Comparison of ENCODE assay signal across 16 cellular contexts in genomic region chr15:68601206-68602197, GRCh38. TPM values are rescaled to one million over a fixed set of nuclear protein-coding genes. Genes with fewer than 3 reads are reported as not detected.
DNase-seq lines count a peak whose midpoint lies in the region; ATAC-seq and TF ChIP-seq lines count a peak whose summit lies in the region.
"Had no signal": no experiment of that assay in that cellular context is flagged by ENCODE, and none has a peak within 500 bp of the region (broad histone marks: within the 10 kb centered on the region; RNA-seq: fewer than 3 reads in every experiment).

No MANE protein-coding gene starts in this region.

- H3K9me3 ChIP-seq in BLaER1 treated with 17β-estradiol and CSF1 and Interleukin-3, amounts not matched to agents 10 nM and 100 nM (replicated peaks in 1 of 11), result peaks cover 5 to 13% (median 8%) of the 10 kb centered on the region in 11 experiments; a peak in 21 of 22 replicates
- H3K9me3 ChIP-seq in T-helper 17 cell (ENCODE audit: control insufficient read depth, low read length, poor library complexity, severe bottlenecking) (no peaks in the 10 kb centered on the region), gastroesophageal sphincter (no peaks in the 10 kb centered on the region), osteoblast (ENCODE audit: low read depth, low read length) (no peaks in the 10 kb centered on the region)

- 75 to 98% methylated on average over 6 to 13 of the region's 23 CpGs for WGBS in gastroesophageal sphincter (ENCODE audit: low coverage in 1 of 2), 2 donors

- peak overlapping the region; percentile 67 to 85 (median 81); a peak in 21 of 22 replicates for H3K4me2 ChIP-seq in BLaER1 treated with 17β-estradiol and CSF1 and Interleukin-3, amounts not matched to agents 10 nM and 100 nM
- H3K4me2 ChIP-seq in osteoblast (ENCODE audit: insufficient read depth, low read length), result no peak overlapping the region

- H3K4me1 Mint-ChIP-seq in T-helper 17 cell, result no peaks in the 10 kb centered on the region
- no peaks in the 10 kb centered on the region for H3K4me1 Mint-ChIP-seq in activated CD4-positive, alpha-beta T cell treated with anti-CD3 and anti-CD28 coated beads, Interleukin-2, amount 10 ng/mL, durations not matched to agents 24 days and 14 days

- TF ChIP-seq CTCF in gastroesophageal sphincter (IDR thresholded peaks at IDR 0.05), result no peak
- no peak for TF ChIP-seq CTCF in osteoblast (IDR thresholded peaks at IDR 0.05; ENCODE audit: extremely low read depth, low read depth, low read length)

- H3K36me3 Mint-ChIP-seq in T-helper 17 cell (ENCODE audit: low read depth), result no peaks in the 10 kb centered on the region
- no peaks in the 10 kb centered on the region for H3K36me3 Mint-ChIP-seq in activated CD4-positive, alpha-beta T cell treated with anti-CD3 and anti-CD28 coated beads, Interleukin-2, amount 10 ng/mL, durations not matched to agents 24 days and 14 days (ENCODE audit: low read depth)
- H3K36me3 Mint-ChIP-seq: natural killer cell treated with Interleukin-12 subunit alpha and Interleukin-12 subunit beta and Interleukin-15 and Interleukin-18, amount 100 ng/mL, for 72 hours had no signal

- no peak for TF ChIP-seq EP300 in gastroesophageal sphincter (IDR thresholded peaks at IDR 0.05)

- no peak for ATAC-seq in T-helper 17 cell
- peak; percentile 18 for ATAC-seq in gastroesophageal sphincter
- no peak for ATAC-seq in HG03565 (IDR thresholded peaks at IDR 0.05; ENCODE audit: unreplicated experiment)
- ATAC-seq: natural killer cell treated with Interleukin-12 subunit alpha and Interleukin-12 subunit beta and Interleukin-15 and Interleukin-18, amount 100 ng/mL, for 72 hours had no signal

- H3K4me3 Mint-ChIP-seq in T-helper 17 cell, result no peak overlapping the region
- no peak overlapping the region for H3K4me3 Mint-ChIP-seq in activated CD4-positive, alpha-beta T cell treated with anti-CD3 and anti-CD28 coated beads, Interleukin-2, amount 10 ng/mL, durations not matched to agents 24 days and 14 days
- H3K4me3 Mint-ChIP-seq: IgD-negative memory B cell; natural killer cell treated with Interleukin-12 subunit alpha and Interleukin-12 subunit beta and Interleukin-15 and Interleukin-18, amount 100 ng/mL, for 72 hours had no signal

- peaks cover 0 to 48% (median 5%) of the 10 kb centered on the region in 11 experiments; a peak in 7 of 22 replicates for H4K20me1 ChIP-seq in BLaER1 treated with 17β-estradiol and CSF1 and Interleukin-3, amounts not matched to agents 10 nM and 100 nM
- H4K20me1 ChIP-seq in osteoblast (ENCODE audit: insufficient read depth, low read length), result no peaks in the 10 kb centered on the region

- peaks cover 41% of the 10 kb centered on the region for H3K79me2 ChIP-seq in osteoblast (ENCODE audit: insufficient read depth, low read length)

- in situ Hi-C loops in KBM-7 (cut with MboI; ENCODE audit: low pct_unique_long_range_greater_than_20kb, low sequenced_read_pairs), result no loop called here

- H3K4me1 ChIP-seq in BLaER1 treated with 17β-estradiol and CSF1 and Interleukin-3, amounts not matched to agents 10 nM and 100 nM, result peaks cover 42 to 79% (median 66%) of the 10 kb centered on the region in 10 experiments
- H3K4me1 ChIP-seq in gastroesophageal sphincter (peaks cover 0 to 59% (median 15%) of the 10 kb centered on the region in 3 donors), osteoblast (ENCODE audit: insufficient read depth, low read length) (peaks cover 43% of the 10 kb centered on the region)

- no peak for TF ChIP-seq POLR2A in gastroesophageal sphincter (IDR thresholded peaks at IDR 0.05)

- peak overlapping the region in 2 of 11 experiments; percentile 41 to 43; a peak in 1 of 22 replicates for H3K27ac ChIP-seq in BLaER1 treated with 17β-estradiol and CSF1 and Interleukin-3, amounts not matched to agents 10 nM and 100 nM
- H3K27ac ChIP-seq in gastroesophageal sphincter, result peak overlapping the region in 2 of 4 donors; percentile 61 to 64
- H3K27ac ChIP-seq in osteoblast (ENCODE audit: low read depth, low read length), result no peak overlapping the region

- H3K27me3 Mint-ChIP-seq in T-helper 17 cell, result peaks cover 51% of the 10 kb centered on the region
- peaks cover 3% of the 10 kb centered on the region for H3K27me3 Mint-ChIP-seq in activated CD4-positive, alpha-beta T cell treated with anti-CD3 and anti-CD28 coated beads, Interleukin-2, amount 10 ng/mL, durations not matched to agents 24 days and 14 days

- DNase-seq in T-helper 17 cell, result no peak
- peak; percentile 26 for DNase-seq in osteoblast (ENCODE audit: insufficient read length, low spot score, missing footprints)
- DNase-seq in KBM-7, result no peak
- DNase-seq in GM19240 (ENCODE audit: insufficient read length, low spot score), result no peak
- DNase-seq in activated CD4-positive, alpha-beta T cell treated with anti-CD3 and anti-CD28 coated beads, Interleukin-2, amount 10 ng/mL, durations not matched to agents 24 days and 14 days, result no peak
- DNase-seq: amygdala; effector memory CD4-positive, alpha-beta T cell; kidney glomerular epithelial cell; NCI-H1105; NCI-H510A treated with DMSO at 0.1 percent for 48 hours had no signal

- intact Hi-C loops in activated CD4-positive, alpha-beta T cell treated with anti-CD3 and anti-CD28 coated beads, Interleukin-2, amount 10 ng/mL, durations not matched to agents 24 days and 14 days (cut with micrococcal nuclease), result no loop called here

- H3K27ac Mint-ChIP-seq in T-helper 17 cell, result peak overlapping the region; percentile 72
- no peak overlapping the region for H3K27ac Mint-ChIP-seq in activated CD4-positive, alpha-beta T cell treated with anti-CD3 and anti-CD28 coated beads, Interleukin-2, amount 10 ng/mL, durations not matched to agents 24 days and 14 days
- H3K27ac Mint-ChIP-seq: IgD-negative memory B cell; natural killer cell treated with Interleukin-12 subunit alpha and Interleukin-12 subunit beta and Interleukin-15 and Interleukin-18, amount 100 ng/mL, for 72 hours had no signal

- no peak overlapping the region for H3K4me3 ChIP-seq in BLaER1 treated with 17β-estradiol and CSF1 and Interleukin-3, amounts not matched to agents 10 nM and 100 nM
- H3K4me3 ChIP-seq in gastroesophageal sphincter, result no peak overlapping the region
- H3K4me3 ChIP-seq in osteoblast (ENCODE audit: insufficient read depth, low read length), result no peak overlapping the region
- H3K4me3 ChIP-seq: skin epidermis had no signal

- H3K9ac ChIP-seq in BLaER1 treated with 17β-estradiol and CSF1 and Interleukin-3, amounts not matched to agents 10 nM and 100 nM, result peak overlapping the region in 3 of 11 experiments; percentile 3 to 35 (median 30); a peak in 1 of 22 replicates

- no peaks in the 10 kb centered on the region for H3K9me3 Mint-ChIP-seq in activated CD4-positive, alpha-beta T cell treated with anti-CD3 and anti-CD28 coated beads, Interleukin-2, amount 10 ng/mL, durations not matched to agents 24 days and 14 days
- H3K9me3 Mint-ChIP-seq: natural killer cell treated with Interleukin-12 subunit alpha and Interleukin-12 subunit beta and Interleukin-15 and Interleukin-18, amount 100 ng/mL, for 72 hours had no signal

- H2AFZ ChIP-seq in osteoblast (ENCODE audit: low read length), result no peak overlapping the region

- peaks cover 0 to 11% (median 0%) of the 10 kb centered on the region in 11 experiments; a peak in 5 of 22 replicates for H3K36me3 ChIP-seq in BLaER1 treated with 17β-estradiol and CSF1 and Interleukin-3, amounts not matched to agents 10 nM and 100 nM
- H3K36me3 ChIP-seq in gastroesophageal sphincter (no peaks in the 10 kb centered on the region), osteoblast (ENCODE audit: insufficient read depth, low read length) (no peaks in the 10 kb centered on the region)

- H3K27me3 ChIP-seq in BLaER1 treated with 17β-estradiol and CSF1 and Interleukin-3, amounts not matched to agents 10 nM and 100 nM, result no peaks in the 10 kb centered on the region
- H3K27me3 ChIP-seq in gastroesophageal sphincter, result no peaks in the 10 kb centered on the region
- H3K27me3 ChIP-seq in osteoblast (ENCODE audit: insufficient read depth, low read length), result no peaks in the 10 kb centered on the region

RNA-seq across cellular contexts. Expression of gene CORO2B, which starts 22.7 kb away (rescaled TPM):
- total RNA-seq in T-helper 17 cell, result not detected
- total RNA-seq in gastroesophageal sphincter, result 1 to 10 TPM; 3.2 to 9.1 (median 6.6) TPM
- total RNA-seq in osteoblast, result 10.5 and 14.1 TPM in 2 replicates
- total RNA-seq in activated CD4-positive, alpha-beta T cell treated with anti-CD3 and anti-CD28 coated beads, Interleukin-2, amount 10 ng/mL, durations not matched to agents 24 days and 14 days, result 0.09 and 0.16 TPM in 2 replicates
- total RNA-seq: natural killer cell treated with Interleukin-12 subunit alpha and Interleukin-12 subunit beta and Interleukin-15 and Interleukin-18, amount 100 ng/mL, for 72 hours had no signal
